ENCODE assay signal across 20 cellular contexts in genomic region chr1:21152423-21153100, GRCh38. TPM values are rescaled to one million over a fixed set of nuclear protein-coding genes. Genes with fewer than 3 reads are reported as not detected.
A peak's percentile ranks its signal among the peaks of the same experiment; 100 is the strongest.
DNase-seq lines count a peak whose midpoint lies in the region; ATAC-seq and TF ChIP-seq lines count a peak whose summit lies in the region.
"Had no signal": no experiment of that assay in that cellular context is flagged by ENCODE, and none has a peak within 500 bp of the region (broad histone marks: within the 10 kb centered on the region; RNA-seq: fewer than 3 reads in every experiment).

No MANE protein-coding gene starts in this region.

- no peaks in the 10 kb centered on the region for H3K9me3 ChIP-seq in fibroblast of lung (ENCODE audit: control insufficient read depth, insufficient read depth, low read depth, low read length)
- H3K9me3 ChIP-seq: adrenal gland, pancreas, uterus had no signal

- TF ChIP-seq CTCF in GM23338 (conservative IDR thresholded peaks at IDR 0.05; ENCODE audit: low read depth in 2 of 2) (no peak), RWPE1 (conservative IDR thresholded peaks at IDR 0.05; ENCODE audit: low read depth) (no peak), fibroblast of lung (conservative IDR thresholded peaks at IDR 0.05 in 1 of 2, IDR thresholded peaks at IDR 0.05 in 1 of 2; ENCODE audit: low read depth in 1 of 2, low read length in 2 of 2) (no peak)

- CTCF ChIA-PET in RWPE1 (lab: Yijun Ruan, JAX), result interaction anchor here (0.6 kb wide), 1 partner anchor 216 kb away, joined by 4 read pairs; no protein-coding TSS in a partner anchor

- no peaks in the 10 kb centered on the region for H3K27me3 ChIP-seq in GM23338 (ENCODE audit: insufficient read depth)
- no peaks in the 10 kb centered on the region for H3K27me3 ChIP-seq in fibroblast of lung (ENCODE audit: control insufficient read depth, insufficient read depth, low read length)
- H3K27me3 ChIP-seq: adrenal gland, pancreas, uterus had no signal

- H3K4me3 ChIP-seq in GM23338 (no peak overlapping the region), fibroblast of lung (replicated peaks in 1 of 4; ENCODE audit: control extremely low read depth in 1 of 4, insufficient read depth in 1 of 4, low read depth in 3 of 4, low read length in 4 of 4) (no peak overlapping the region)
- H3K4me3 ChIP-seq: adrenal gland, pancreas, skin epidermis, uterus had no signal

- H3K9ac ChIP-seq in fibroblast of lung (ENCODE audit: insufficient read depth, low read length), result no peak overlapping the region

- H3K9me2 ChIP-seq in GM23338 (ENCODE audit: insufficient read depth), result no peaks in the 10 kb centered on the region

- H3K36me3 ChIP-seq in GM23338 (ENCODE audit: insufficient read depth) (peaks cover 3% of the 10 kb centered on the region; the same call in 1 of the 2 replicates), fibroblast of lung (ENCODE audit: control insufficient read depth, insufficient read depth, low read length) (no peaks in the 10 kb centered on the region)
- H3K36me3 ChIP-seq: pancreas, uterus had no signal

- H3K4me1 Mint-ChIP-seq in GM23338, result peaks cover 6% of the 10 kb centered on the region
- peaks cover 16% of the 10 kb centered on the region for H3K4me1 Mint-ChIP-seq in activated T-helper 17 cell treated with anti-CD3 and anti-CD28 coated beads, Interleukin-2, amount 50 U/mL, for 72 hours

- no peaks in the 10 kb centered on the region for H3K4me1 ChIP-seq in GM23338 (ENCODE audit: insufficient read depth)
- H3K4me1 ChIP-seq in fibroblast of lung (ENCODE audit: control insufficient read depth, extremely low read depth, insufficient read depth, low read length), result peaks cover 13% of the 10 kb centered on the region
- H3K4me1 ChIP-seq: uterus had no signal

- H3K36me3 Mint-ChIP-seq in GM23338 (ENCODE audit: low read depth), result peaks cover 19% of the 10 kb centered on the region
- peaks cover 44% of the 10 kb centered on the region for H3K36me3 Mint-ChIP-seq in activated T-helper 17 cell treated with anti-CD3 and anti-CD28 coated beads, Interleukin-2, amount 50 U/mL, for 72 hours (ENCODE audit: low read depth)

- ATAC-seq in GM23338 (no peak), HG03095 (IDR thresholded peaks at IDR 0.05; ENCODE audit: unreplicated experiment) (no peak)
- ATAC-seq in activated T-helper 17 cell treated with anti-CD3 and anti-CD28 coated beads, Interleukin-2, amount 50 U/mL, for 72 hours (replicated peaks), result no peak
- ATAC-seq: effector memory CD8-positive, alpha-beta T cell; Panc1; pancreas had no signal

- H3K79me2 ChIP-seq in GM23338 (replicated peaks; ENCODE audit: insufficient read depth) (peaks cover 100% of the 10 kb centered on the region), fibroblast of lung (ENCODE audit: control insufficient read depth, insufficient read depth, low read length) (peaks cover 46% of the 10 kb centered on the region)

- peaks cover 6% of the 10 kb centered on the region for H3K27me3 Mint-ChIP-seq in GM23338 (ENCODE audit: insufficient read depth, low read depth, poor library complexity)
- H3K27me3 Mint-ChIP-seq in activated T-helper 17 cell treated with anti-CD3 and anti-CD28 coated beads, Interleukin-2, amount 50 U/mL, for 72 hours, result no peaks in the 10 kb centered on the region
- H3K27me3 Mint-ChIP-seq: effector memory CD8-positive, alpha-beta T cell; naive B cell had no signal

- H3K27ac Mint-ChIP-seq in GM23338, result no peak overlapping the region
- H3K27ac Mint-ChIP-seq in activated T-helper 17 cell treated with anti-CD3 and anti-CD28 coated beads, Interleukin-2, amount 50 U/mL, for 72 hours, result no peak overlapping the region

- H2AFZ ChIP-seq in GM23338 (no peak overlapping the region), fibroblast of lung (ENCODE audit: low read length) (no peak overlapping the region)

- H3K27ac ChIP-seq in GM23338 (ENCODE audit: low read depth), result peak overlapping the region; percentile 58; the same call in 1 of the 2 replicates
- peak overlapping the region; percentile 36; the same call in 1 of the 2 replicates for H3K27ac ChIP-seq in RWPE1
- H3K27ac ChIP-seq in fibroblast of lung (ENCODE audit: insufficient read depth, low read length), result peak overlapping the region; percentile 21
- H3K27ac ChIP-seq: adrenal gland, pancreas, uterus had no signal

- H3K4me3 Mint-ChIP-seq in GM23338, result no peak overlapping the region
- H3K4me3 Mint-ChIP-seq in activated T-helper 17 cell treated with anti-CD3 and anti-CD28 coated beads, Interleukin-2, amount 50 U/mL, for 72 hours, result no peak overlapping the region
- H3K4me3 Mint-ChIP-seq: effector memory CD8-positive, alpha-beta T cell; naive B cell had no signal

- no peaks in the 10 kb centered on the region for H3K9me3 Mint-ChIP-seq in GM23338
- no peaks in the 10 kb centered on the region for H3K9me3 Mint-ChIP-seq in activated T-helper 17 cell treated with anti-CD3 and anti-CD28 coated beads, Interleukin-2, amount 50 U/mL, for 72 hours
- H3K9me3 Mint-ChIP-seq: effector memory CD8-positive, alpha-beta T cell; naive B cell had no signal

- no peaks in the 10 kb centered on the region for H3F3A ChIP-seq in GM23338 (replicated peaks; ENCODE audit: low read depth)

- no peak overlapping the region for H3K4me2 ChIP-seq in GM23338
- no peak overlapping the region for H3K4me2 ChIP-seq in fibroblast of lung (ENCODE audit: extremely low read depth, insufficient read depth, low read length)

- POLR2A ChIA-PET in RWPE1 (lab: Yijun Ruan, JAX; ENCODE audit: low non-redundant PET), result interaction anchor here (0.6 kb wide), 1 partner anchor 150 kb away, joined by 3 read pairs; no protein-coding TSS in a partner anchor

- H4K20me1 ChIP-seq in GM23338 (replicated peaks; ENCODE audit: insufficient read depth) (peaks cover 31% of the 10 kb centered on the region), fibroblast of lung (ENCODE audit: control insufficient read depth, extremely low read depth, insufficient read depth, low read length) (no peaks in the 10 kb centered on the region)

- DNase-seq in GM23338 (ENCODE audit: low spot score) (no peak), RWPE1 (ENCODE audit: low spot score) (no peak), fibroblast of lung (ENCODE audit: low read depth in 2 of 2) (peak in 1 of 2 donors; percentile 36), pons (ENCODE audit: low spot score) (peak; percentile 54), NCI-H774 (lab: John Stamatoyannopoulos, UW) (no peak)
- DNase-seq: activated CD4-positive, alpha-beta T cell treated with anti-CD3 and anti-CD28 coated beads for 4 hours; activated gamma-delta T cell; central memory CD4-positive, alpha-beta T cell; effector memory CD8-positive, alpha-beta T cell; foreskin melanocyte; naive B cell; NCI-H1436; pancreas; stimulated activated CD4-positive, alpha-beta T cell treated with anti-CD3 and anti-CD28 coated beads, Interleukin-4, amount 100 ng/mL, for 4 hours; uterus had no signal

TF ChIP-seq in GM23338, 12 proteins besides CTCF, POLR2A, EP300 and RAD21 (continues in another document):
- no peak for TF ChIP-seq ZNF114 (CRISPR knock-in tag; IDR thresholded peaks at IDR 0.05)
- no peak for TF ChIP-seq NANOG (IDR thresholded peaks at IDR 0.05; ENCODE audit: borderline replicate concordance)
- no peak for TF ChIP-seq CREB1 (CRISPR knock-in tag; IDR thresholded peaks at IDR 0.05; ENCODE audit: low read depth)
- TF ChIP-seq POLR2AphosphoS5 (IDR thresholded peaks at IDR 0.05; ENCODE audit: low read depth), result no peak
- no peak for TF ChIP-seq JUNB (IDR thresholded peaks at IDR 0.05; ENCODE audit: unreplicated experiment)
- TF ChIP-seq ETS1 (IDR thresholded peaks at IDR 0.05), result no peak
- TF ChIP-seq EZH2 (IDR thresholded peaks at IDR 0.05; ENCODE audit: low read depth, unreplicated experiment), result no peak
- no peak for TF ChIP-seq EZH2phosphoT487 (IDR thresholded peaks at IDR 0.05; ENCODE audit: unreplicated experiment)
- TF ChIP-seq STAT1 (IDR thresholded peaks at IDR 0.05; ENCODE audit: unreplicated experiment), result no peak
- no peak for TF ChIP-seq ZNF331 (CRISPR knock-in tag; IDR thresholded peaks at IDR 0.05; ENCODE audit: low read depth)

RNA-seq across cellular contexts. Expression of gene EIF4G3, which starts 24.1 kb away (rescaled TPM):
- total RNA-seq in GM23338 (2014; rRNA removed; shearing (Covaris generic)), result 63.4 and 68.1 TPM in 2 replicates
- polyA plus RNA-seq in GM23338 (2016; fragmentation: Nextera tagmentation; extraction: Ambion mirVana) (36.5 and 37.9 TPM in 2 replicates), fibroblast of lung (64.9 and 67.0 TPM in 2 replicates)
- 32.6 and 53.5 TPM in 2 replicates for total RNA-seq in fibroblast of lung
- 40.6 and 47.6 TPM in 2 replicates for polyA plus RNA-seq in fibroblast of lung (2012)
- polyA minus RNA-seq in fibroblast of lung (ENCODE audit: low replicate concordance), result 68.3 and 68.4 TPM in 2 replicates
- total RNA-seq in activated T-helper 17 cell treated with anti-CD3 and anti-CD28 coated beads, Interleukin-2, amount 50 U/mL, for 72 hours, result 10 to 100 TPM; 32.9 to 56.2 TPM
